In the genomic region with DNA sequence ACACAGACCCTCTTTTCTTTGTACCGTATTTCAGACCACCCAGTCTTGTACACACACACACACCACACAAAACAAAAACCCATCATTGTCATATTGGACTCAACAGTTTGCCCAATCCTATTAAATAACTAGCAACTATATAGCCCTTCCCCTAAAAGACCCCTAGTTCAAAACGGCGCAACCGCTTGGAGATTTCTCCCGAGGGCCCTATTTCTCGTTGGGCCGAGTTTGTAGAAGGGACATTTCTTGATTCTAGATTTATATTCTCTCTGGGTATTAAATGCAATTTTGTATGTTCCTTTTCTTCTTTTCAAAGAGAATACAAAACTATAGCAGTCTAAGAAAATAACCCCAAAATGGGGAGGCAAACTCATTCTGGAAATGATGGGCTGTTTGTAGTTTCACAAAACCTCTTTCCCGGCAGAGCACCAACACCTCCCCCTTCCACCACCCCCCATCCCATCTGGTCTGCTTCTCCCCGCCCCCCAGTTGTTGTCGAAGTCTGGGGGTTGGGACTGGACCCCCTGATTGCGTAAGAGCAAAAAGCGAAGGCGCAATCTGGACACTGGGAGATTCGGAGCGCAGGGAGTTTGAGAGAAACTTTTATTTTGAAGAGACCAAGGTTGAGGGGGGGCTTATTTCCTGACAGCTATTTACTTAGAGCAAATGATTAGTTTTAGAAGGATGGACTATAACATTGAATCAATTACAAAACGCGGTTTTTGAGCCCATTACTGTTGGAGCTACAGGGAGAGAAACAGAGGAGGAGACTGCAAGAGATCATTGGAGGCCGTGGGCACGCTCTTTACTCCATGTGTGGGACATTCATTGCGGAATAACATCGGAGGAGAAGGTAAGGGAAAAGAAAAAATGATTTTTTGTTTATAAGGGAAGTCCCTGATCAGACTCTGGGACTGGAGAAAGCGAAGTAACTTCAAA, we compare ENCODE assay signal across 8 cellular contexts. TPM values are rescaled to one million over a fixed set of nuclear protein-coding genes. Genes with fewer than 3 reads are reported as not detected.
DNase-seq lines count a peak whose midpoint lies in the region; ATAC-seq and TF ChIP-seq lines count a peak whose summit lies in the region.

PDGFRA (plus strand) TSS at position 731 of the 939 bp plus-strand sequence. CDS start 29,476 bp downstream, outside the sequence.

- peaks cover 5% of the 10 kb centered on the region for H3K36me3 Mint-ChIP-seq in activated CD4-positive, alpha-beta T cell treated with anti-CD3 and anti-CD28 coated beads, Interleukin-2, amount 10 ng/mL, durations not matched to agents 24 days and 14 days (ENCODE audit: low read depth)
- H3K36me3 Mint-ChIP-seq in chondrocyte (ENCODE audit: low read depth), result no peaks in the 10 kb centered on the region

- H3K4me1 ChIP-seq in lower lobe of right lung, result peaks cover 74% of the 10 kb centered on the region
- peaks cover 14 to 74% (median 53%) of the 10 kb centered on the region in 4 donors for H3K4me1 ChIP-seq in transverse colon

- H3K4me3 Mint-ChIP-seq in activated CD4-positive, alpha-beta T cell treated with anti-CD3 and anti-CD28 coated beads, Interleukin-2, amount 10 ng/mL, durations not matched to agents 24 days and 14 days, result peak within 1 kb of the TSS; percentile 45
- H3K4me3 Mint-ChIP-seq in chondrocyte (ENCODE audit: unreplicated experiment), result peak within 1 kb of the TSS; percentile 91

- no peaks in the 10 kb centered on the region for H3K9me3 ChIP-seq in lower lobe of right lung
- no peaks in the 10 kb centered on the region for H3K9me3 ChIP-seq in transverse colon

- peak; percentile 55 for TF ChIP-seq POLR2A in transverse colon (IDR thresholded peaks at IDR 0.05)

- intact Hi-C loops in activated CD4-positive, alpha-beta T cell treated with anti-CD3 and anti-CD28 coated beads, Interleukin-2, amount 10 ng/mL, durations not matched to agents 24 days and 14 days (cut with micrococcal nuclease), result no loop called here
- intact Hi-C loops in lower lobe of right lung (cut with DNase I) (loop anchor here (10.0 kb wide), 2 partner anchors 314 to 1034 kb away; no protein-coding TSS in a partner anchor), transverse colon (cut with DNase I; ENCODE audit: low total_unique reads) (loop anchor here (10.0 kb wide), 1 partner anchor 164 kb away; the partner anchor contains the start of gene CHIC2)

- peaks cover 26% of the 10 kb centered on the region for H3K4me1 Mint-ChIP-seq in activated CD4-positive, alpha-beta T cell treated with anti-CD3 and anti-CD28 coated beads, Interleukin-2, amount 10 ng/mL, durations not matched to agents 24 days and 14 days
- H3K4me1 Mint-ChIP-seq in chondrocyte (ENCODE audit: low read depth), result peaks cover 51% of the 10 kb centered on the region

- H3K9me3 Mint-ChIP-seq in activated CD4-positive, alpha-beta T cell treated with anti-CD3 and anti-CD28 coated beads, Interleukin-2, amount 10 ng/mL, durations not matched to agents 24 days and 14 days, result no peaks in the 10 kb centered on the region
- H3K9me3 Mint-ChIP-seq in chondrocyte (ENCODE audit: low read depth), result no peaks in the 10 kb centered on the region

- H3K4me3 ChIP-seq in lower lobe of right lung (peak within 1 kb of the TSS; percentile 59), transverse colon (peak within 1 kb of the TSS in 3 of 4 donors; percentile 19 to 56 (median 41))

- peak within 1 kb of the TSS; percentile 84 for H3K27ac Mint-ChIP-seq in activated CD4-positive, alpha-beta T cell treated with anti-CD3 and anti-CD28 coated beads, Interleukin-2, amount 10 ng/mL, durations not matched to agents 24 days and 14 days
- H3K27ac Mint-ChIP-seq in chondrocyte (ENCODE audit: unreplicated experiment), result peak within 1 kb of the TSS; percentile 94

- TF ChIP-seq EP300 in transverse colon (IDR thresholded peaks at IDR 0.05; ENCODE audit: low read depth), result no peak

- WGBS in transverse colon (ENCODE audit: low coverage in 1 of 2), 2 donors, result 19 to 25% methylated on average over 14 to 22 of the region's 22 CpGs

- H3K27me3 Mint-ChIP-seq in activated CD4-positive, alpha-beta T cell treated with anti-CD3 and anti-CD28 coated beads, Interleukin-2, amount 10 ng/mL, durations not matched to agents 24 days and 14 days, result peaks cover 82% of the 10 kb centered on the region
- H3K27me3 Mint-ChIP-seq in chondrocyte (ENCODE audit: low read depth), result no peaks in the 10 kb centered on the region

- in situ Hi-C loops in transverse colon (cut with MboI; ENCODE audit: low pct_ligation_motif_present in 1 of 4, low pct_unique_long_range_greater_than_20kb in 1 of 4, low sequenced_read_pairs in 3 of 4), result loop anchor here (10.0 to 25.0 kb wide), 7 partner anchors 294 to 1217 kb away; partner anchors contain the start of gene SCFD2 (in 1 of the 4)

- H3K36me3 ChIP-seq in lower lobe of right lung, result no peaks in the 10 kb centered on the region
- H3K36me3 ChIP-seq in transverse colon, result no peaks in the 10 kb centered on the region

- ATAC-seq in lower lobe of right lung (peak in 1 of 2 donors; percentile 31), HG03097 (IDR thresholded peaks at IDR 0.05; ENCODE audit: low FRiP score, unreplicated experiment) (no peak), HG03565 (IDR thresholded peaks at IDR 0.05; ENCODE audit: unreplicated experiment) (no peak)

- no peak for TF ChIP-seq CTCF in chondrocyte (IDR thresholded peaks at IDR 0.05)
- TF ChIP-seq CTCF in lower lobe of right lung (IDR thresholded peaks at IDR 0.05), result no peak
- no peak for TF ChIP-seq CTCF in transverse colon (IDR thresholded peaks at IDR 0.05)

- H3K27me3 ChIP-seq in lower lobe of right lung (ENCODE audit: low read depth), result peaks cover 90% of the 10 kb centered on the region
- H3K27me3 ChIP-seq in transverse colon, result peaks cover 100% of the 10 kb centered on the region

- DNase-seq in activated CD4-positive, alpha-beta T cell treated with anti-CD3 and anti-CD28 coated beads, Interleukin-2, amount 10 ng/mL, durations not matched to agents 24 days and 14 days, result no peak
- DNase-seq in activated CD4-positive, alpha-beta T cell treated with anti-CD3 and anti-CD28 coated beads for 1 hour, result no peak
- no peak for DNase-seq in chondrocyte (ENCODE audit: low spot score)
- no peak for DNase-seq in lower lobe of right lung
- DNase-seq in transverse colon, result peak; percentile 42
- DNase-seq in central memory CD4-positive, alpha-beta T cell, result no peak

- H3K27ac ChIP-seq in lower lobe of right lung (peak within 1 kb of the TSS; percentile 73), transverse colon (peak within 1 kb of the TSS; percentile 63 to 79 (median 69))

RNA-seq across cellular contexts. Expression of gene PDGFRA, which starts in this region (rescaled TPM):
- 0.28 and 0.54 TPM in 2 replicates for total RNA-seq in activated CD4-positive, alpha-beta T cell treated with anti-CD3 and anti-CD28 coated beads, Interleukin-2, amount 10 ng/mL, durations not matched to agents 24 days and 14 days
- total RNA-seq in chondrocyte (62.7 to 112 TPM (median 69.6 TPM) in 3 replicates), lower lobe of right lung (69.5 TPM), transverse colon (100 to 1,000 TPM in 1 of 4 donors, 10 to 100 TPM in 3; 20.6 to 190 (median 65.5) TPM)

Comparison
In these comparisons a context has a peak if more than half of its experiments do, and no peak if none do; other contexts are left out.
1. RNA of gene PDGFRA (total RNA-seq): 20.6 to 190 TPM in transverse colon, 69.5 TPM in lower lobe of right lung (single experiment) and 62.7 to 112 TPM in chondrocyte; 0.28 to 0.54 TPM in activated CD4-positive, alpha-beta T cell treated with anti-CD3 and anti-CD28 coated beads, Interleukin-2, amount 10 ng/mL, durations not matched to agents 24 days and 14 days; every median in the first group is over 10 times any median in the second.